In the genomic region with DNA sequence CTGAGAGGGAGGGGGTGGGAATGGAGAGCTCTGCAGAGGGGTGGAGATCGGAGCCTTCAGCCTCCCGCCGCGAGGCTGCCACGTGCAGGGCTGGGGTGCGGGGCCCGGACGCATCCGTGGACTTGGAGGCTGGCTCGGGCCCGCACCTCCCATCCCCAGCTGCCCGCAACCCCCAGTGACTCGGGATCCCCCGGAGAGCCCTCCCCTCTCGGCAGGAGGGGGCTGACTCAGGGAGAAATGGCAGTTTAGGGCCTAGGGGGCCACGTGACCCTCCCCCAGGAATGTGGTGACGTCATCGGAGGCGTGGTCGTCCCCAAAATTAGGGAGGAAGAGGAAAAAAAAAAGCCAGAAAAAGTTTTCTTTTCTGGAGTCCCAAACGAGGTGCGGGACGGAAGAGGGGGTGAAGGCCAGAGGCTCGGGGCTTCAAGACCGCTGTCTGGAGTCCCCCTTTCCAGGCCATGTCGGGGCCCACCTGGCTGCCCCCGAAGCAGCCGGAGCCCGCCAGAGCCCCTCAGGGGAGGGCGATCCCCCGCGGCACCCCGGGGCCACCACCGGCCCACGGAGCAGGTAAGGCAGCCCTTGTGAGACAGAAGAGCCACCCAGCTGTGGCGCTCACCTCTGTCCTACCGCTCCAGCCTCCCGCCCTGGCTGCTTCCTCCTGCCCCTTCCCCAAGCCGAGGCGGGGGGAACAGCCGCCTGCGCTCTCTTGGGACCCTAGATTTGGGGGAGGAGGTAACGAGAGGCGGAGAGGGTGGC, we compare ENCODE assay signal across 1 cellular context.
A peak's percentile ranks its signal among the peaks of the same experiment; 100 is the strongest.
TF ChIP-seq lines count a peak whose summit lies in the region.

A gene with protein sequence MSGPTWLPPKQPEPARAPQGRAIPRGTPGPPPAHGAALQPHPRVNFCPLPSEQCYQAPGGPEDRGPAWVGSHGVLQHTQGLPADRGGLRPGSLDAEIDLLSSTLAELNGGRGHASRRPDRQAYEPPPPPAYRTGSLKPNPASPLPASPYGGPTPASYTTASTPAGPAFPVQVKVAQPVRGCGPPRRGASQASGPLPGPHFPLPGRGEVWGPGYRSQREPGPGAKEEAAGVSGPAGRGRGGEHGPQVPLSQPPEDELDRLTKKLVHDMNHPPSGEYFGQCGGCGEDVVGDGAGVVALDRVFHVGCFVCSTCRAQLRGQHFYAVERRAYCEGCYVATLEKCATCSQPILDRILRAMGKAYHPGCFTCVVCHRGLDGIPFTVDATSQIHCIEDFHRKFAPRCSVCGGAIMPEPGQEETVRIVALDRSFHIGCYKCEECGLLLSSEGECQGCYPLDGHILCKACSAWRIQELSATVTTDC (plus strand): TSS at position 348 of the 756 bp plus-strand sequence. CDS start 111 bp downstream, at position 459.

TF ChIP-seq in HEK293, 187 proteins besides CTCF, POLR2A, EP300 and RAD21 (continued from another document and continues in another):
- TF ChIP-seq ZNF549 (tag by site-specific recombination; IDR thresholded peaks at IDR 0.05) = no peak
- no peak for TF ChIP-seq ZNF132 (tag by site-specific recombination; IDR thresholded peaks at IDR 0.05; ENCODE audit: borderline replicate concordance)
- TF ChIP-seq ZNF555 (tag by site-specific recombination; conservative IDR thresholded peaks at IDR 0.05) = no peak
- TF ChIP-seq, protein P1, sequence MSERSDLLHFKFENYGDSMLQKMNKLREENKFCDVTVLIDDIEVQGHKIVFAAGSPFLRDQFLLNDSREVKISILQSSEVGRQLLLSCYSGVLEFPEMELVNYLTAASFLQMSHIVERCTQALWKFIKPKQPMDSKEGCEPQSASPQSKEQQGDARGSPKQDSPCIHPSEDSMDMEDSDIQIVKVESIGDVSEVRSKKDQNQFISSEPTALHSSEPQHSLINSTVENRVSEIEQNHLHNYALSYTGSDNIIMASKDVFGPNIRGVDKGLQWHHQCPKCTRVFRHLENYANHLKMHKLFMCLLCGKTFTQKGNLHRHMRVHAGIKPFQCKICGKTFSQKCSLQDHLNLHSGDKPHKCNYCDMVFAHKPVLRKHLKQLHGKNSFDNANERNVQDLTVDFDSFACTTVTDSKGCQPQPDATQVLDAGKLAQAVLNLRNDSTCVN (tag by site-specific recombination; optimal IDR thresholded peaks at IDR 0.05) = peak; percentile 43
- TF ChIP-seq, protein P2, sequence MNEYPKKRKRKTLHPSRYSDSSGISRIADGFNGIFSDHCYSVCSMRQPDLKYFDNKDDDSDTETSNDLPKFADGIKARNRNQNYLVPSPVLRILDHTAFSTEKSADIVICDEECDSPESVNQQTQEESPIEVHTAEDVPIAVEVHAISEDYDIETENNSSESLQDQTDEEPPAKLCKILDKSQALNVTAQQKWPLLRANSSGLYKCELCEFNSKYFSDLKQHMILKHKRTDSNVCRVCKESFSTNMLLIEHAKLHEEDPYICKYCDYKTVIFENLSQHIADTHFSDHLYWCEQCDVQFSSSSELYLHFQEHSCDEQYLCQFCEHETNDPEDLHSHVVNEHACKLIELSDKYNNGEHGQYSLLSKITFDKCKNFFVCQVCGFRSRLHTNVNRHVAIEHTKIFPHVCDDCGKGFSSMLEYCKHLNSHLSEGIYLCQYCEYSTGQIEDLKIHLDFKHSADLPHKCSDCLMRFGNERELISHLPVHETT (tag by site-specific recombination; IDR thresholded peaks at IDR 0.05) = peak; percentile 86
- no peak for TF ChIP-seq ZNF16 (tag by site-specific recombination; IDR thresholded peaks at IDR 0.05; ENCODE audit: low read depth)
- no peak for TF ChIP-seq ZNF10 (tag by site-specific recombination; IDR thresholded peaks at IDR 0.05)
- TF ChIP-seq, protein P3, sequence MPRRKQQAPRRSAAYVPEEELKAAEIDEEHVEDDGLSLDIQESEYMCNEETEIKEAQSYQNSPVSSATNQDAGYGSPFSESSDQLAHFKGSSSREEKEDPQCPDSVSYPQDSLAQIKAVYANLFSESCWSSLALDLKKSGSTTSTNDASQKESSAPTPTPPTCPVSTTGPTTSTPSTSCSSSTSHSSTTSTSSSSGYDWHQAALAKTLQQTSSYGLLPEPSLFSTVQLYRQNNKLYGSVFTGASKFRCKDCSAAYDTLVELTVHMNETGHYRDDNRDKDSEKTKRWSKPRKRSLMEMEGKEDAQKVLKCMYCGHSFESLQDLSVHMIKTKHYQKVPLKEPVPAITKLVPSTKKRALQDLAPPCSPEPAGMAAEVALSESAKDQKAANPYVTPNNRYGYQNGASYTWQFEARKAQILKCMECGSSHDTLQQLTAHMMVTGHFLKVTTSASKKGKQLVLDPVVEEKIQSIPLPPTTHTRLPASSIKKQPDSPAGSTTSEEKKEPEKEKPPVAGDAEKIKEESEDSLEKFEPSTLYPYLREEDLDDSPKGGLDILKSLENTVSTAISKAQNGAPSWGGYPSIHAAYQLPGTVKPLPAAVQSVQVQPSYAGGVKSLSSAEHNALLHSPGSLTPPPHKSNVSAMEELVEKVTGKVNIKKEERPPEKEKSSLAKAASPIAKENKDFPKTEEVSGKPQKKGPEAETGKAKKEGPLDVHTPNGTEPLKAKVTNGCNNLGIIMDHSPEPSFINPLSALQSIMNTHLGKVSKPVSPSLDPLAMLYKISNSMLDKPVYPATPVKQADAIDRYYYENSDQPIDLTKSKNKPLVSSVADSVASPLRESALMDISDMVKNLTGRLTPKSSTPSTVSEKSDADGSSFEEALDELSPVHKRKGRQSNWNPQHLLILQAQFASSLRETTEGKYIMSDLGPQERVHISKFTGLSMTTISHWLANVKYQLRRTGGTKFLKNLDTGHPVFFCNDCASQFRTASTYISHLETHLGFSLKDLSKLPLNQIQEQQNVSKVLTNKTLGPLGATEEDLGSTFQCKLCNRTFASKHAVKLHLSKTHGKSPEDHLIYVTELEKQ (tag by site-specific recombination; IDR thresholded peaks at IDR 0.05; ENCODE audit: borderline replicate concordance) = peak; percentile 77; the same call in 1 of the 2 replicates
- no peak for TF ChIP-seq TCF7L2 (IDR thresholded peaks at IDR 0.05; ENCODE audit: borderline replicate concordance, low read depth, low read length)
- TF ChIP-seq GFI1B (tag by site-specific recombination; IDR thresholded peaks at IDR 0.05) = 0 out of 2 replicates have a peak, but pooled peaks have one; percentile 8
- TF ChIP-seq MYNN (tag by site-specific recombination; IDR thresholded peaks at IDR 0.05; ENCODE audit: borderline replicate concordance) = no peak
- peak; percentile 84 for TF ChIP-seq ZNF341 (tag by site-specific recombination; IDR thresholded peaks at IDR 0.05; ENCODE audit: low read depth)
- no peak for TF ChIP-seq ZNF677 (tag by site-specific recombination; IDR thresholded peaks at IDR 0.05)
- TF ChIP-seq ZNF211 (tag by site-specific recombination; IDR thresholded peaks at IDR 0.05; ENCODE audit: low read depth) = no peak
- 0 out of 2 replicates have a peak, but pooled peaks have one; percentile 22 for TF ChIP-seq ZNF623 (tag by site-specific recombination; IDR thresholded peaks at IDR 0.05)
- TF ChIP-seq, protein P4, sequence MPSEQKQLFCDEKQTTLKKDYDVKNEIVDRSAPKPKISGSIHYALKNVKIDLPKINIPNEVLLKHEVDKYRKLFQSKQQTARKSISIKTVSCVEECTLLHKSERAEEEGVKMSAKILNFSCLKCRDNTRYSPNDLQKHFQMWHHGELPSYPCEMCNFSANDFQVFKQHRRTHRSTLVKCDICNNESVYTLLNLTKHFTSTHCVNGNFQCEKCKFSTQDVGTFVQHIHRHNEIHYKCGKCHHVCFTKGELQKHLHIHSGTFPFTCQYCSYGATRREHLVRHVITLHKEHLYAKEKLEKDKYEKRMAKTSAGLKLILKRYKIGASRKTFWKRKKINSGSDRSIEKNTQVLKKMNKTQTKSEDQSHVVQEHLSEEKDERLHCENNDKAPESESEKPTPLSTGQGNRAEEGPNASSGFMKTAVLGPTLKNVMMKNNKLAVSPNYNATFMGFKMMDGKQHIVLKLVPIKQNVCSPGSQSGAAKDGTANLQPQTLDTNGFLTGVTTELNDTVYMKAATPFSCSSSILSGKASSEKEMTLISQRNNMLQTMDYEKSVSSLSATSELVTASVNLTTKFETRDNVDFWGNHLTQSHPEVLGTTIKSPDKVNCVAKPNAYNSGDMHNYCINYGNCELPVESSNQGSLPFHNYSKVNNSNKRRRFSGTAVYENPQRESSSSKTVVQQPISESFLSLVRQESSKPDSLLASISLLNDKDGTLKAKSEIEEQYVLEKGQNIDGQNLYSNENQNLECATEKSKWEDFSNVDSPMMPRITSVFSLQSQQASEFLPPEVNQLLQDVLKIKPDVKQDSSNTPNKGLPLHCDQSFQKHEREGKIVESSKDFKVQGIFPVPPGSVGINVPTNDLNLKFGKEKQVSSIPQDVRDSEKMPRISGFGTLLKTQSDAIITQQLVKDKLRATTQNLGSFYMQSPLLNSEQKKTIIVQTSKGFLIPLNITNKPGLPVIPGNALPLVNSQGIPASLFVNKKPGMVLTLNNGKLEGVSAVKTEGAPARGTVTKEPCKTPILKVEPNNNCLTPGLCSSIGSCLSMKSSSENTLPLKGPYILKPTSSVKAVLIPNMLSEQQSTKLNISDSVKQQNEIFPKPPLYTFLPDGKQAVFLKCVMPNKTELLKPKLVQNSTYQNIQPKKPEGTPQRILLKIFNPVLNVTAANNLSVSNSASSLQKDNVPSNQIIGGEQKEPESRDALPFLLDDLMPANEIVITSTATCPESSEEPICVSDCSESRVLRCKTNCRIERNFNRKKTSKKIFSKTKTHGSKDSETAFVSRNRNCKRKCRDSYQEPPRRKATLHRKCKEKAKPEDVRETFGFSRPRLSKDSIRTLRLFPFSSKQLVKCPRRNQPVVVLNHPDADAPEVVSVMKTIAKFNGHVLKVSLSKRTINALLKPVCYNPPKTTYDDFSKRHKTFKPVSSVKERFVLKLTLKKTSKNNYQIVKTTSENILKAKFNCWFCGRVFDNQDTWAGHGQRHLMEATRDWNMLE (tag by site-specific recombination; conservative IDR thresholded peaks at IDR 0.05; ENCODE audit: low read depth) = peak; percentile 48; the same call in 1 of the 2 replicates
- TF ChIP-seq ZNF510 (tag by site-specific recombination; IDR thresholded peaks at IDR 0.05; ENCODE audit: insufficient replicate concordance) = no peak
- TF ChIP-seq ZIC2 (tag by site-specific recombination; IDR thresholded peaks at IDR 0.05) = peak; percentile 97
- no peak for TF ChIP-seq ZNF26 (tag by site-specific recombination; IDR thresholded peaks at IDR 0.05)
- peak; percentile 57; the same call in 1 of the 2 replicates for TF ChIP-seq ZBTB20 (tag by site-specific recombination; IDR thresholded peaks at IDR 0.05)
- peak; percentile 97 for TF ChIP-seq KLF8 (tag by site-specific recombination; IDR thresholded peaks at IDR 0.05)
- TF ChIP-seq ZBTB48 (tag by site-specific recombination; IDR thresholded peaks at IDR 0.05) = peak; percentile 78
- peak; percentile 96 for TF ChIP-seq INSM2 (tag by site-specific recombination; IDR thresholded peaks at IDR 0.05)
- TF ChIP-seq ZNF600 (tag by site-specific recombination; IDR thresholded peaks at IDR 0.05) = 0 out of 2 replicates have a peak, but pooled peaks have one; percentile 7
- TF ChIP-seq ZNF404 (tag by site-specific recombination; IDR thresholded peaks at IDR 0.05) = no peak
- TF ChIP-seq ZNF654 (tag by site-specific recombination; IDR thresholded peaks at IDR 0.05; ENCODE audit: low read depth) = no peak
- no peak for TF ChIP-seq GLI4 (tag by site-specific recombination; IDR thresholded peaks at IDR 0.05)
- 0 out of 2 replicates have a peak, but pooled peaks have one; percentile 62 for TF ChIP-seq PRDM1 (tag by site-specific recombination; IDR thresholded peaks at IDR 0.05)
- TF ChIP-seq ZFP41 (tag by site-specific recombination; IDR thresholded peaks at IDR 0.05; ENCODE audit: borderline replicate concordance) = no peak
- TF ChIP-seq ZNF280C (tag by site-specific recombination; IDR thresholded peaks at IDR 0.05) = no peak
- peak; percentile 94 for TF ChIP-seq ZNF335 (tag by site-specific recombination; conservative IDR thresholded peaks at IDR 0.05)
- peak; percentile 93 for TF ChIP-seq KLF7 (tag by site-specific recombination; IDR thresholded peaks at IDR 0.05; ENCODE audit: borderline replicate concordance)
- 0 out of 2 replicates have a peak, but pooled peaks have one; percentile 11 for TF ChIP-seq ZNF580 (tag by site-specific recombination; IDR thresholded peaks at IDR 0.05)
